8 cellular contexts compared by ENCODE assay signal in genomic region chr20:30376767-30377658, GRCh38.
DNase-seq lines count a peak whose midpoint lies in the region; ATAC-seq, FAIRE-seq and TF ChIP-seq lines count a peak whose summit lies in the region.

No MANE protein-coding gene starts in this region.

- H3K4me3 ChIP-seq in WERI-Rb-1 (ENCODE audit: low read depth, low read length) (peak overlapping the region; percentile 54), bronchial epithelial cell (ENCODE audit: low read depth, low read length) (peak overlapping the region; percentile 76)

- no peaks in the 10 kb centered on the region for H3K9me3 ChIP-seq in WERI-Rb-1 (ENCODE audit: severe bottlenecking)

- no peaks in the 10 kb centered on the region for H3K36me3 ChIP-seq in WERI-Rb-1
- no peaks in the 10 kb centered on the region for H3K36me3 ChIP-seq in bronchial epithelial cell (ENCODE audit: control insufficient read depth, insufficient read depth, low read length)

- H3K27me3 ChIP-seq in WERI-Rb-1 (ENCODE audit: insufficient read depth, low read depth, severe bottlenecking) (no peaks in the 10 kb centered on the region), bronchial epithelial cell (ENCODE audit: control insufficient read depth, insufficient read depth, low read length) (no peaks in the 10 kb centered on the region)

- TF ChIP-seq CTCF in GM13976 (IDR thresholded peaks at IDR 0.05; ENCODE audit: borderline replicate concordance, control extremely low read depth, extremely low read depth, insufficient read depth, missing control alignments) (no peak), WERI-Rb-1 (IDR thresholded peaks at IDR 0.05; ENCODE audit: low read depth, low read length) (peak; percentile 66), bronchial epithelial cell (IDR thresholded peaks at IDR 0.05; ENCODE audit: insufficient read depth, low read length, severe bottlenecking) (peak; percentile 72)

- peak; percentile 93 for ATAC-seq in HG02938 (IDR thresholded peaks at IDR 0.05; ENCODE audit: unreplicated experiment)

- in situ Hi-C loops in GM13976 (cut with MboI; ENCODE audit: low sequenced_read_pairs, unreplicated experiment): no loop called here

- peak; percentile 76 for DNase-seq in GM13976 (ENCODE audit: low spot score)
- DNase-seq in NCI-H2107 treated with DMSO at 0.1 percent for 48 hours (lab: John Stamatoyannopoulos, UW; ENCODE audit: unreplicated experiment): peak; percentile 8
- peak; percentile 87 for DNase-seq in WERI-Rb-1
- DNase-seq in bronchial epithelial cell (ENCODE audit: low read depth): peak; percentile 69
- DNase-seq in iPS-NIHi7 (ENCODE audit: extremely low spot score): peak; percentile 75
- DNase-seq in stimulated activated CD4-positive, alpha-beta T cell treated with anti-CD3 and anti-CD28 coated beads, Interleukin-12 subunit alpha, Interleukin-12 subunit beta, amount 100 ng/mL, for 48 hours (ENCODE audit: low read depth in 2 of 3, low spot score in 1 of 3): peak; percentile 74 to 88 (median 82)
- DNase-seq in cortex of kidney (lab: John Stamatoyannopoulos, UW): no peak

- peak overlapping the region; percentile 61 for H3K27ac ChIP-seq in WERI-Rb-1

- no peak for FAIRE-seq in bronchial epithelial cell (lab: Jason Lieb, UNC)
